ENCODE assay signal across 2 cellular contexts in genomic region chr1:31787261-31787660, GRCh38.
TF ChIP-seq lines count a peak whose summit lies in the region.

No MANE protein-coding gene starts in this region.

TF ChIP-seq in SK-N-SH, 30 proteins besides CTCF, POLR2A, EP300 and RAD21 (continued from another document):
- TF ChIP-seq ZBTB33 (IDR thresholded peaks at IDR 0.05; ENCODE audit: borderline replicate concordance, low read depth) (no peak), FOSL2 (IDR thresholded peaks at IDR 0.05; ENCODE audit: borderline replicate concordance, low read depth) (no peak), JUND (IDR thresholded peaks at IDR 0.05) (no peak), YY1 (IDR thresholded peaks at IDR 0.05; ENCODE audit: low read depth) (no peak), GATA2 (CRISPR knock-in tag; IDR thresholded peaks at IDR 0.05) (no peak), PBX3 (IDR thresholded peaks at IDR 0.05) (no peak), POLR2AphosphoS5 (IDR thresholded peaks at IDR 0.05; ENCODE audit: low read depth, low read length) (no peak)

TF ChIP-seq in SK-N-SH treated with all-trans-retinoic acid at 6 μM for 48 hours, 23 proteins besides CTCF, POLR2A, EP300 and RAD21 (continued from another document):
- no peak for TF ChIP-seq CREB5 (CRISPR knock-in tag; IDR thresholded peaks at IDR 0.05; ENCODE audit: low read depth)
- TF ChIP-seq ZFP30 (CRISPR knock-in tag; IDR thresholded peaks at IDR 0.05): no peak
- no peak for TF ChIP-seq RARB (CRISPR knock-in tag; IDR thresholded peaks at IDR 0.05)
- no peak for TF ChIP-seq BACH2 (CRISPR knock-in tag; IDR thresholded peaks at IDR 0.05; ENCODE audit: borderline replicate concordance)
- no peak for TF ChIP-seq CSDC2 (CRISPR knock-in tag; IDR thresholded peaks at IDR 0.05)
- TF ChIP-seq ARNTL (CRISPR knock-in tag; IDR thresholded peaks at IDR 0.05; ENCODE audit: borderline replicate concordance, low read depth): no peak
- no peak for TF ChIP-seq ISL1 (CRISPR knock-in tag; IDR thresholded peaks at IDR 0.05)
